ENCODE assay signal across 9 cellular contexts in genomic region chrX:124993735-124994134, GRCh38.
"Had no signal": no experiment of that assay in that cellular context is flagged by ENCODE, and none has a peak within 500 bp of the region (broad histone marks: within the 10 kb centered on the region; RNA-seq: fewer than 3 reads in every experiment).

No MANE protein-coding gene starts in this region.

- H3K4me1 Mint-ChIP-seq: GM23338, H9 had no signal

- FAIRE-seq: H1, H54, HTR-8/SVneo, K562 had no signal

- H3K9me3 Mint-ChIP-seq: GM23338, H9 had no signal

- H3K4me3 ChIP-seq: GM23338, K562 had no signal

- DNase-seq: H9, HCEC 1CT, IMR-90, KG1 had no signal

- H3K4me2 ChIP-seq: GM23338 had no signal

- H3K4me3 Mint-ChIP-seq: GM23338, H9 had no signal

- H3K27ac Mint-ChIP-seq: GM23338, H9 had no signal

- ATAC-seq: GM23338, K562 had no signal
